8 cellular contexts compared by ENCODE assay signal in genomic region chr6:3258720-3259490, GRCh38. TPM values are rescaled to one million over a fixed set of nuclear protein-coding genes. Genes with fewer than 3 reads are reported as not detected.
A peak's percentile ranks its signal among the peaks of the same experiment; 100 is the strongest.
DNase-seq lines count a peak whose midpoint lies in the region; ATAC-seq lines count a peak whose summit lies in the region.

Gene PSMG4, plus strand, starts transcription at chr6:3258947. Its CDS starts 76 bp downstream, at chr6:3259023.

- POLR2A ChIA-PET in CD8-positive, alpha-beta memory T cell (lab: Charles Lee) = interaction anchor here (0.9 to 1.0 kb wide), 2 partner anchors 141 to 762 kb away, joined by 3 to 4 read pairs; partner anchors contain the start of gene BPHL

- H3K9me3 Mint-ChIP-seq in CD8-positive, alpha-beta memory T cell = no peaks in the 10 kb centered on the region

- no peaks in the 10 kb centered on the region for H3K27me3 ChIP-seq in CD8-positive, alpha-beta memory T cell (ENCODE audit: insufficient read depth, low read length, poor library complexity, severe bottlenecking)

- H3K9me3 ChIP-seq in CD8-positive, alpha-beta memory T cell (ENCODE audit: low read length) = no peaks in the 10 kb centered on the region

- peak within 1 kb of the TSS; percentile 65 for H3K27ac ChIP-seq in CD8-positive, alpha-beta memory T cell (ENCODE audit: low read depth, low read length)

- H3K36me3 ChIP-seq in CD8-positive, alpha-beta memory T cell (ENCODE audit: insufficient read depth, low read length) = peaks cover 5% of the 10 kb centered on the region

- peaks cover 0 to 24% (median 0%) of the 10 kb centered on the region in 3 donors for H3K36me3 Mint-ChIP-seq in CD8-positive, alpha-beta memory T cell

- DNase-seq in CD8-positive, alpha-beta memory T cell = peak; percentile 87 to 92 (median 92)
- DNase-seq in HT-29 (ENCODE audit: low spot score) (peak; percentile 84), NK-92 (lab: John Stamatoyannopoulos, UW; ENCODE audit: unreplicated experiment) (peak; percentile 32), medulla oblongata (ENCODE audit: extremely low spot score) (peak; percentile 92)
- DNase-seq in activated CD8-positive, alpha-beta memory T cell treated with anti-CD3 and anti-CD28 coated beads for 24 hours = peak; percentile 99
- peak; percentile 89 for DNase-seq in effector CD8-positive, alpha-beta T cell (lab: John Stamatoyannopoulos, UW)
- peak; percentile 91 to 94 (median 92) for DNase-seq in stimulated activated CD4-positive, alpha-beta T cell treated with anti-CD3 and anti-CD28 coated beads, TNF-alpha, amount 100 ng/mL, for 4 hours (ENCODE audit: low read depth in 3 of 3)

- peaks cover 38 to 47% (median 47%) of the 10 kb centered on the region in 3 donors for H3K4me1 Mint-ChIP-seq in CD8-positive, alpha-beta memory T cell

- H3K27me3 Mint-ChIP-seq in CD8-positive, alpha-beta memory T cell = peaks cover 0 to 6% of the 10 kb centered on the region in 2 donors

- H3K4me3 Mint-ChIP-seq in CD8-positive, alpha-beta memory T cell = peak within 1 kb of the TSS; percentile 91 to 100 (median 96)

- CTCF ChIA-PET in CD8-positive, alpha-beta memory T cell (lab: Charles Lee) = interaction anchor here (0.8 to 2.2 kb wide), 7 partner anchors 7 to 138 kb away, joined by 3 to 7 read pairs (median 3); partner anchors contain the start of gene TUBB2A

- peak; percentile 48 for ATAC-seq in GM19468 (IDR thresholded peaks at IDR 0.05; ENCODE audit: extremely low read depth, unreplicated experiment)

- peak within 1 kb of the TSS; percentile 85 to 99 (median 96) for H3K27ac Mint-ChIP-seq in CD8-positive, alpha-beta memory T cell

- peak within 1 kb of the TSS; percentile 59 for H3K4me3 ChIP-seq in CD8-positive, alpha-beta memory T cell (ENCODE audit: low read length)

- peaks cover 33% of the 10 kb centered on the region for H3K4me1 ChIP-seq in CD8-positive, alpha-beta memory T cell (ENCODE audit: insufficient read depth, low read length)

RNA-seq across cellular contexts. Expression of gene PSMG4, which starts in this region (rescaled TPM):
- total RNA-seq in CD8-positive, alpha-beta memory T cell = 10 to 100 TPM; 24.4 to 25.2 TPM
- polyA plus RNA-seq in CD8-positive, alpha-beta memory T cell = 50.4 TPM
- total RNA-seq in HT-29 (2014; rRNA removed; shearing (Covaris generic)) = 142 and 145 TPM in 2 replicates

Comparison
In these comparisons a context has a peak if more than half of its experiments do, and no peak if none do; other contexts are left out.
1. Peak in every context shown above with its lines: DNase-seq, ATAC-seq, H3K4me3 ChIP-seq and H3K27ac ChIP-seq.
2. DNase-seq: peak in every context shown above with its lines; median percentile 99 in activated CD8-positive, alpha-beta memory T cell treated with anti-CD3 and anti-CD28 coated beads for 24 hours; 92 in CD8-positive, alpha-beta memory T cell; 92 in medulla oblongata; 92 in stimulated activated CD4-positive, alpha-beta T cell treated with anti-CD3 and anti-CD28 coated beads, TNF-alpha, amount 100 ng/mL, for 4 hours; 89 in effector CD8-positive, alpha-beta T cell; 84 in HT-29; 32 in NK-92.